ENCODE assay signal across 27 cellular contexts in the genomic region with DNA sequence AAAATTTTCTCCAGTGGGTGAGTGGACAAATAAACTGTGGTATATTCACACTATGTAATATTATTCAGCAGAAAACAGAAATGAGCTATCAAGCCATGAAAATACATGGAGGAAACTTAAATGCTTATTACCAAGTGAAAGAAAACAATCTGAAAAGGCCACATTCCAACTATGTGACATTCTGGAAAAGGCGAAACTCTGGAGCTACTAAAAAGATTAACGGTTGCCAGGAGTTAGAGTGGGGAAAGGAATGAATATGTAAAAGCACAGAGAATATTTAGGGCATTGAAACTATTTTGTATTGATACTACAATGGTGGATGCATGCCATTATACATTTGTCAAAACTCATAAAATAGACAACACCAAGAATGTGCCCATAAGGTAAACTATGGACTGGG.
DNase-seq lines count a peak whose midpoint lies in the region; TF ChIP-seq lines count a peak whose summit lies in the region.
"Had no signal": no experiment of that assay in that cellular context is flagged by ENCODE, and none has a peak within 500 bp of the region (broad histone marks: within the 10 kb centered on the region; RNA-seq: fewer than 3 reads in every experiment).

No MANE protein-coding gene starts in this region.

- no peaks in the 10 kb centered on the region for H3K4me1 Mint-ChIP-seq in chondrocyte (ENCODE audit: low read depth)
- H3K4me1 Mint-ChIP-seq: B cell; CD14-positive monocyte; CD4-positive, alpha-beta memory T cell; CD4-positive, CD25-positive, alpha-beta regulatory T cell; CD8-positive, alpha-beta memory T cell had no signal

- H3K27ac Mint-ChIP-seq in chondrocyte (ENCODE audit: unreplicated experiment), result no peak overlapping the region
- H3K27ac Mint-ChIP-seq: B cell; CD14-positive monocyte; CD4-positive, alpha-beta memory T cell; CD4-positive, alpha-beta T cell; CD4-positive, CD25-positive, alpha-beta regulatory T cell; CD8-positive, alpha-beta memory T cell; CD8-positive, alpha-beta T cell had no signal

- no peaks in the 10 kb centered on the region for H3K27me3 Mint-ChIP-seq in chondrocyte (ENCODE audit: low read depth)
- H3K27me3 Mint-ChIP-seq: B cell; CD4-positive, alpha-beta memory T cell; CD4-positive, alpha-beta T cell; CD4-positive, CD25-positive, alpha-beta regulatory T cell; CD8-positive, alpha-beta memory T cell had no signal

- no peak overlapping the region for H3K4me3 Mint-ChIP-seq in chondrocyte (ENCODE audit: unreplicated experiment)
- H3K4me3 Mint-ChIP-seq: B cell; CD14-positive monocyte; CD4-positive, alpha-beta memory T cell; CD4-positive, alpha-beta T cell; CD4-positive, CD25-positive, alpha-beta regulatory T cell; CD8-positive, alpha-beta memory T cell; CD8-positive, alpha-beta T cell had no signal

- no peak overlapping the region for H3K4me3 ChIP-seq in fibroblast of the aortic adventitia (ENCODE audit: low read depth, low read length)
- H3K4me3 ChIP-seq: A549; BLaER1; BLaER1 treated with 17β-estradiol and CSF1 and Interleukin-3, amounts not matched to agents 10 nM and 100 nM had no signal

- no peak for TF ChIP-seq CTCF in fibroblast of the aortic adventitia (IDR thresholded peaks at IDR 0.05; ENCODE audit: insufficient read depth, low read length)
- TF ChIP-seq CTCF in chondrocyte (IDR thresholded peaks at IDR 0.05), result no peak

- DNase-seq in fibroblast of the aortic adventitia (ENCODE audit: low read depth), result peak; percentile 54
- no peak for DNase-seq in chondrocyte (ENCODE audit: low spot score)
- DNase-seq: 8988T; ACHN; AML-193; BE2C; C1 segment of cervical spinal cord; Caco-2; Calu3; CD4-positive, alpha-beta memory T cell; CD4-positive, alpha-beta T cell; CD4-positive, CD25-positive, alpha-beta regulatory T cell; CD8-positive, alpha-beta memory T cell; CD8-positive, alpha-beta T cell; COR-L47; DMS 273 treated with DMSO at 0.1 percent for 48 hours; DMS153; DMS53; DMS79; DMS79 treated with DMSO at 0.1 percent for 48 hours; DND-41; EL had no signal

- H3K9me3 Mint-ChIP-seq in chondrocyte (ENCODE audit: low read depth), result no peaks in the 10 kb centered on the region
- H3K9me3 Mint-ChIP-seq: CD8-positive, alpha-beta T cell had no signal

- H3K36me3 Mint-ChIP-seq in chondrocyte (ENCODE audit: low read depth), result no peaks in the 10 kb centered on the region
- H3K36me3 Mint-ChIP-seq: CD14-positive monocyte; CD4-positive, alpha-beta memory T cell; CD4-positive, CD25-positive, alpha-beta regulatory T cell; CD8-positive, alpha-beta memory T cell; CD8-positive, alpha-beta T cell had no signal
